In genomic region chr14:37232907-37233481, GRCh38 we compare ENCODE assay signal across 8 cellular contexts. TPM values are rescaled to one million over a fixed set of nuclear protein-coding genes. Genes with fewer than 3 reads are reported as not detected.
A peak's percentile ranks its signal among the peaks of the same experiment; 100 is the strongest.
DNase-seq lines count a peak whose midpoint lies in the region; ATAC-seq and TF ChIP-seq lines count a peak whose summit lies in the region.

No MANE protein-coding gene starts in this region.

- H3K36me3 ChIP-seq in heart left ventricle = no peaks in the 10 kb centered on the region
- no peaks in the 10 kb centered on the region for H3K36me3 ChIP-seq in OCI-LY1 (ENCODE audit: insufficient read depth, low read length)
- H3K36me3 ChIP-seq in ovary = no peaks in the 10 kb centered on the region

- no peak overlapping the region for H3K4me3 ChIP-seq in heart left ventricle
- no peak overlapping the region for H3K4me3 ChIP-seq in OCI-LY1 (ENCODE audit: low read depth, low read length, poor library complexity, severe bottlenecking)
- no peak overlapping the region for H3K4me3 ChIP-seq in epithelial cell of proximal tubule (ENCODE audit: low read depth, low read length)
- no peak overlapping the region for H3K4me3 ChIP-seq in ovary

- no peaks in the 10 kb centered on the region for H3K4me1 Mint-ChIP-seq in osteocyte (ENCODE audit: unreplicated experiment)

- no peak overlapping the region for H3K4me3 Mint-ChIP-seq in osteocyte (ENCODE audit: unreplicated experiment)

- TF ChIP-seq EP300 in ovary (IDR thresholded peaks at IDR 0.05) = no peak

- H3F3A ChIP-seq in OCI-LY1 (ENCODE audit: insufficient read depth, low read length) = no peaks in the 10 kb centered on the region

- 5 to 10% (median 7%) methylated on average over 1 of the region's 1 CpG for whole genome bisulfite sequencing in heart left ventricle, 4 donors
- WGBS in ovary, 3 donors = 24 to 37% (median 33%) methylated on average over 1 of the region's 1 CpG

- intact Hi-C loops in heart left ventricle (cut with DNase I) (loop anchor here in 2 of 10 donors (5.0 kb wide), 1 partner anchor 639 kb away; no protein-coding TSS in a partner anchor), Right ventricle myocardium superior (cut with DNase I) (no loop called here), ovary (cut with DNase I) (no loop called here)

- H2AFZ ChIP-seq in OCI-LY1 (ENCODE audit: low read length) = no peak overlapping the region

- H3K27ac ChIP-seq in heart left ventricle (no peak overlapping the region), OCI-LY1 (ENCODE audit: low read depth, low read length, poor library complexity, severe bottlenecking) (no peak overlapping the region), ovary (no peak overlapping the region)

- H3K79me2 ChIP-seq in OCI-LY1 (ENCODE audit: insufficient read depth, low read length) = no peaks in the 10 kb centered on the region

- H3K4me1 ChIP-seq in heart left ventricle (no peaks in the 10 kb centered on the region), OCI-LY1 (ENCODE audit: insufficient read depth, low read length, severe bottlenecking) (no peaks in the 10 kb centered on the region), ovary (ENCODE audit: insufficient read depth) (no peaks in the 10 kb centered on the region)

- H3K9ac ChIP-seq in OCI-LY1 (ENCODE audit: low read length) = no peak overlapping the region

- H3K27me3 ChIP-seq in heart left ventricle (no peaks in the 10 kb centered on the region), OCI-LY1 (ENCODE audit: insufficient read depth, low read length) (no peaks in the 10 kb centered on the region), ovary (no peaks in the 10 kb centered on the region)

- H3K9me3 ChIP-seq in heart left ventricle = no peaks in the 10 kb centered on the region
- H3K9me3 ChIP-seq in OCI-LY1 (ENCODE audit: low read length) = no peaks in the 10 kb centered on the region
- no peaks in the 10 kb centered on the region for H3K9me3 ChIP-seq in ovary

- TF ChIP-seq CTCF in heart left ventricle (IDR thresholded peaks at IDR 0.05) (peak in 11 of 12 donors; percentile 26 to 65 (median 45)), OCI-LY1 (IDR thresholded peaks at IDR 0.05; ENCODE audit: low read length) (peak; percentile 62), epithelial cell of proximal tubule (conservative IDR thresholded peaks at IDR 0.05; ENCODE audit: low read depth, low read length) (peak; percentile 76), osteocyte (IDR thresholded peaks at IDR 0.05) (peak; percentile 70), ovary (IDR thresholded peaks at IDR 0.05) (no peak)

- no peaks in the 10 kb centered on the region for H3K9me3 Mint-ChIP-seq in osteocyte (ENCODE audit: unreplicated experiment)

- DNase-seq in heart left ventricle (no peak), Right ventricle myocardium superior (no peak), HuH-7 (ENCODE audit: low spot score) (peak; percentile 15), epithelial cell of proximal tubule (ENCODE audit: low read depth) (peak; percentile 18), osteocyte (ENCODE audit: extremely low spot score, unreplicated experiment) (no peak), ovary (no peak), GM19240 (ENCODE audit: insufficient read length, low spot score) (no peak)

- no peak for ATAC-seq in heart left ventricle
- no peak for ATAC-seq in Right ventricle myocardium superior (ENCODE audit: poor library complexity)

- no peak for TF ChIP-seq POLR2A in heart left ventricle (IDR thresholded peaks at IDR 0.05)
- no peak for TF ChIP-seq POLR2A in ovary (IDR thresholded peaks at IDR 0.05)

- H4K20me1 ChIP-seq in OCI-LY1 (ENCODE audit: insufficient read depth, low read length) = no peaks in the 10 kb centered on the region

- H3K27ac Mint-ChIP-seq in osteocyte (ENCODE audit: unreplicated experiment) = no peak overlapping the region

- no peaks in the 10 kb centered on the region for H3K9me2 ChIP-seq in OCI-LY1 (ENCODE audit: low read depth, low read length)

- H3K27me3 Mint-ChIP-seq in osteocyte (ENCODE audit: unreplicated experiment) = no peaks in the 10 kb centered on the region

- H3K4me2 ChIP-seq in OCI-LY1 (ENCODE audit: low read length) = no peak overlapping the region

- H3K36me3 Mint-ChIP-seq in osteocyte (ENCODE audit: unreplicated experiment) = no peaks in the 10 kb centered on the region

RNA-seq across cellular contexts. Expression of gene MIPOL1, which starts 35.3 kb away (rescaled TPM):
- total RNA-seq in heart left ventricle (1 to 10 TPM; 2.9 to 7.3 (median 5.3) TPM), Right ventricle myocardium superior (8.4 TPM), epithelial cell of proximal tubule (5.7 and 6.7 TPM in 2 replicates), osteocyte (14.6 and 17.2 TPM in 2 replicates), ovary (10 to 100 TPM; 16.9 to 29.5 (median 24.6) TPM)
- polyA plus RNA-seq in heart left ventricle (1 to 10 TPM in 1 of 2 donors, under 1 TPM in 1; 0.99 to 2.6 TPM), ovary (1 to 10 TPM; 5.0 to 7.7 TPM)

Comparison
In these comparisons a context has a peak if more than half of its experiments do, and no peak if none do; other contexts are left out.
1. DNase-seq: peak in HuH-7 (single experiment) and epithelial cell of proximal tubule (single experiment); none in heart left ventricle (0 of 5), Right ventricle myocardium superior (single experiment), osteocyte (single experiment), ovary (0 of 5) and GM19240 (single experiment).
2. CTCF ChIP-seq: peak in heart left ventricle (11 of 12), OCI-LY1 (single experiment), epithelial cell of proximal tubule (single experiment) and osteocyte (single experiment); none in ovary (0 of 3).